Comparison of ENCODE assay signal across 21 cellular contexts in the genomic region with DNA sequence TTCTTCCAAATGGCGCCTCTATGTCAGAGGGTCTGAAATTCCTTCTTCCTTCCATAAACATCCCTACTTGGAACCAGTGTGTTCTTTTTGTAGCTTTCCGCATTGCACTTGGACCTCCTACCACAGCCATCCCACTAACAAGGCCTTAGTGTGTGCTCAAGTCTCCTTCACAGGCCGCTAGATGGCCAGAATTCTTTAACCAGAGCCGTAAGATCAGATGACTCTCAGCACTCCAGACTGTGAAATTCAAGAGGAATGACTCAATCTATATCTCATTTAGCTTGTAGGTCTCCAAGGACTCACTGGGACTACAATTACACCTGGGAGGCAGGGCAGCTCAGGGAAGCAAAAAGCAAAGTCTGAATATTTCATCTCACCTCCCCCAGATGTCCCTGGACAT.
A peak's percentile ranks its signal among the peaks of the same experiment; 100 is the strongest.
DNase-seq lines count a peak whose midpoint lies in the region; ATAC-seq lines count a peak whose summit lies in the region.
"Had no signal": no experiment of that assay in that cellular context is flagged by ENCODE, and none has a peak within 500 bp of the region (broad histone marks: within the 10 kb centered on the region; RNA-seq: fewer than 3 reads in every experiment).

No MANE protein-coding gene starts in this region.

- no peak overlapping the region for H3K27ac Mint-ChIP-seq in activated CD4-positive, alpha-beta memory T cell treated with anti-CD3 and anti-CD28 coated beads, Interleukin-2, amount 10 ng/mL, durations not matched to agents 7 days and 5 days
- H3K27ac Mint-ChIP-seq: activated CD4-positive, alpha-beta T cell treated with anti-CD3 and anti-CD28 coated beads, Interleukin-2, amount 10 ng/mL, durations not matched to agents 24 days and 14 days; activated naive CD4-positive, alpha-beta T cell treated with anti-CD3 and anti-CD28 coated beads, Interleukin-2, amount 10 ng/mL, durations not matched to agents 7 days and 5 days; activated T-helper 1 cell treated with anti-CD3 and anti-CD28 coated beads, Interleukin-12 subunit alpha, Interleukin-12 subunit beta, Interleukin-2, Interleukin-4 antibody, amounts not matched to agents 30 ng/mL and 10 ng/mL and 1 ng/mL, durations not matched to agents 14 hours and 24 hours and 36 hours; neural progenitor cell; T-helper 1 cell treated with Interleukin-12 subunit alpha and Interleukin-12 subunit beta and Interleukin-4 antibody, amounts not matched to agents 30 μg/mL and 1 μg/mL, for 36 hours had no signal

- H3K4me3 Mint-ChIP-seq in activated CD4-positive, alpha-beta memory T cell treated with anti-CD3 and anti-CD28 coated beads, Interleukin-2, amount 10 ng/mL, durations not matched to agents 7 days and 5 days = no peak overlapping the region
- H3K4me3 Mint-ChIP-seq: activated CD4-positive, alpha-beta T cell treated with anti-CD3 and anti-CD28 coated beads, Interleukin-2, amount 10 ng/mL, durations not matched to agents 24 days and 14 days; activated naive CD4-positive, alpha-beta T cell treated with anti-CD3 and anti-CD28 coated beads, Interleukin-2, amount 10 ng/mL, durations not matched to agents 7 days and 5 days; activated T-helper 1 cell treated with anti-CD3 and anti-CD28 coated beads, Interleukin-12 subunit alpha, Interleukin-12 subunit beta, Interleukin-2, Interleukin-4 antibody, amounts not matched to agents 30 ng/mL and 10 ng/mL and 1 ng/mL, durations not matched to agents 14 hours and 24 hours and 36 hours; CD14-positive monocyte; neural progenitor cell; T-helper 1 cell treated with Interleukin-12 subunit alpha and Interleukin-12 subunit beta and Interleukin-4 antibody, amounts not matched to agents 30 μg/mL and 1 μg/mL, for 36 hours had no signal

- no peaks in the 10 kb centered on the region for H3K4me1 Mint-ChIP-seq in activated CD4-positive, alpha-beta memory T cell treated with anti-CD3 and anti-CD28 coated beads, Interleukin-2, amount 10 ng/mL, durations not matched to agents 7 days and 5 days
- H3K4me1 Mint-ChIP-seq: activated CD4-positive, alpha-beta T cell treated with anti-CD3 and anti-CD28 coated beads, Interleukin-2, amount 10 ng/mL, durations not matched to agents 24 days and 14 days; activated naive CD4-positive, alpha-beta T cell treated with anti-CD3 and anti-CD28 coated beads, Interleukin-2, amount 10 ng/mL, durations not matched to agents 7 days and 5 days had no signal

- CTCF ChIA-PET in activated CD4-positive, alpha-beta memory T cell treated with anti-CD3 and anti-CD28 coated beads, Interleukin-2, amount 10 ng/mL, durations not matched to agents 7 days and 5 days (lab: Charles Lee) = no interaction called here

- in situ Hi-C loops in SK-MEL-5 (cut with HindIII; ENCODE audit: low pct_unique_long_range_greater_than_20kb, low sequenced_read_pairs) = no loop called here

- DNase-seq in EH (ENCODE audit: low read depth) (peak; percentile 5), HT1080 (ENCODE audit: low read depth) (peak; percentile 64), SK-MEL-5 (ENCODE audit: low read depth, low spot score) (peak; percentile 94), kidney tubule cell (ENCODE audit: low spot score) (peak; percentile 33), GM03348 (ENCODE audit: low spot score) (no peak), NCI-H2107 treated with DMSO at 0.1 percent for 48 hours (lab: John Stamatoyannopoulos, UW; ENCODE audit: unreplicated experiment) (no peak)
- DNase-seq in activated CD4-positive, alpha-beta memory T cell treated with anti-CD3 and anti-CD28 coated beads, Interleukin-2, amount 10 ng/mL, durations not matched to agents 7 days and 5 days = no peak
- DNase-seq: activated CD4-positive, alpha-beta T cell treated with anti-CD3 and anti-CD28 coated beads, Interleukin-2, amount 10 ng/mL, durations not matched to agents 24 days and 14 days; activated naive CD4-positive, alpha-beta T cell treated with anti-CD3 and anti-CD28 coated beads, Interleukin-2, amount 10 ng/mL, durations not matched to agents 7 days and 5 days; amniotic stem cell; cortex of kidney; H7; kidney; lower lobe of right lung; NCI-H2081; NCI-H510A treated with DMSO at 0.1 percent for 48 hours had no signal

- peaks cover 6% of the 10 kb centered on the region for H3K27me3 Mint-ChIP-seq in activated CD4-positive, alpha-beta memory T cell treated with anti-CD3 and anti-CD28 coated beads, Interleukin-2, amount 10 ng/mL, durations not matched to agents 7 days and 5 days
- H3K27me3 Mint-ChIP-seq: activated naive CD4-positive, alpha-beta T cell treated with anti-CD3 and anti-CD28 coated beads, Interleukin-2, amount 10 ng/mL, durations not matched to agents 7 days and 5 days had no signal

- no peak for ATAC-seq in GM21515 (IDR thresholded peaks at IDR 0.05; ENCODE audit: unreplicated experiment)
- ATAC-seq: lower lobe of right lung had no signal

- H3K9me3 Mint-ChIP-seq in activated CD4-positive, alpha-beta memory T cell treated with anti-CD3 and anti-CD28 coated beads, Interleukin-2, amount 10 ng/mL, durations not matched to agents 7 days and 5 days = no peaks in the 10 kb centered on the region
- H3K9me3 Mint-ChIP-seq: activated CD4-positive, alpha-beta T cell treated with anti-CD3 and anti-CD28 coated beads, Interleukin-2, amount 10 ng/mL, durations not matched to agents 24 days and 14 days; activated naive CD4-positive, alpha-beta T cell treated with anti-CD3 and anti-CD28 coated beads, Interleukin-2, amount 10 ng/mL, durations not matched to agents 7 days and 5 days; activated T-helper 1 cell treated with anti-CD3 and anti-CD28 coated beads, Interleukin-12 subunit alpha, Interleukin-12 subunit beta, Interleukin-2, Interleukin-4 antibody, amounts not matched to agents 30 ng/mL and 10 ng/mL and 1 ng/mL, durations not matched to agents 14 hours and 24 hours and 36 hours; T-helper 1 cell treated with Interleukin-12 subunit alpha and Interleukin-12 subunit beta and Interleukin-4 antibody, amounts not matched to agents 30 μg/mL and 1 μg/mL, for 36 hours had no signal

- POLR2A ChIA-PET in activated CD4-positive, alpha-beta memory T cell treated with anti-CD3 and anti-CD28 coated beads, Interleukin-2, amount 10 ng/mL, durations not matched to agents 7 days and 5 days (lab: Charles Lee) = no interaction called here

- H3K36me3 Mint-ChIP-seq in activated CD4-positive, alpha-beta memory T cell treated with anti-CD3 and anti-CD28 coated beads, Interleukin-2, amount 10 ng/mL, durations not matched to agents 7 days and 5 days (ENCODE audit: low read depth) = no peaks in the 10 kb centered on the region
- H3K36me3 Mint-ChIP-seq: activated naive CD4-positive, alpha-beta T cell treated with anti-CD3 and anti-CD28 coated beads, Interleukin-2, amount 10 ng/mL, durations not matched to agents 7 days and 5 days; CD14-positive monocyte; neural progenitor cell had no signal

Comparison
In these comparisons a context has a peak if more than half of its experiments do, and no peak if none do; other contexts are left out.
1. DNase-seq: peak in EH (single experiment), HT1080 (single experiment), SK-MEL-5 (single experiment) and kidney tubule cell (single experiment); none in activated CD4-positive, alpha-beta memory T cell treated with anti-CD3 and anti-CD28 coated beads, Interleukin-2, amount 10 ng/mL, durations not matched to agents 7 days and 5 days (single experiment), GM03348 (single experiment) and NCI-H2107 treated with DMSO at 0.1 percent for 48 hours (single experiment).